ENCODE assay signal across 8 cellular contexts in the genomic region with DNA sequence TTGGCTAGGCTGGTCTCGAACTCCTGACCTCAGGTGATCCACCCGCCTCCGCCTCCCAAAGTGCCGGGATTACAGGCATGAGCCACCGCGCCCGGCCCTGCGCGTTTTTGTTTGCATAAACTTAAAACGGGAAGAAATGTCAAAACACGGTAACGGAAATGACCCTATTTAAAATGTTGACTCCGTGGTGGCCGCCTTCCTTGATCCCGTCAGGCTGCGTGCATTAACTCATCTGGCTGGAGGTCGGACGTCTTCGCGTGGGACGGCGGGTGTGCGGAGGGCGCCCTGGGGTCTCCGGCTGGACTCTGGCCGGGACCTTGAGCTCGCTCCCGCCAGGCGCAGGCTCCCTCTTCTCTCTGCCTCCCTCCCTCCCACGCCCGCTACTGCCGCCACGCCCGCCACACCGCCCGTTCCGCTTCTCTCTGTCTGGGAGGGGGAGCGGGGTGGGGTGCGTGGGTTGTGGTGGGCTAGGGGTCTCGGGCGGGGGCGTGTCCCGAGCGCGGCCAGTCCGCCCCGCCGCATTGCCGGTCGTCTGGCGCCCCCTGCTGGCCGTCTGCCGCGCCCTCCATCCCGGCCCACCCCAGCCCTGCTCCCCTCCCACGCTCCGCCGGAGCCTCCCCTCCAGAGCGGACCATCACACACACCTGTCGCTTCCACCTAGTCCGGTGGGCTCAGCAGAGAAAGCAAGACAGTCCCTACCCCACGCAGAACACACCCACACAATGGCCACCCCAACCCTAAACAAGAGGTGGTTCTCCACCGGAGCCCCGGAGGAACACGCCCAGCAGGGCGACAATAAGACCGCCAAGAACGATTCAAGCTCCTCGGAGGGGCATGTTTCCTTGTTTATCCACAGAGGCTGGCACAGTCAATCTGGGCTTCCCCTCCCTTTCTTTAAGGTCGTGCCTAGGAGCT. TPM values are rescaled to one million over a fixed set of nuclear protein-coding genes. Genes with fewer than 3 reads are reported as not detected.
DNase-seq lines count a peak whose midpoint lies in the region; FAIRE-seq and TF ChIP-seq lines count a peak whose summit lies in the region.

No MANE protein-coding gene starts in this region.

- no peak for FAIRE-seq in D721Med (lab: Jason Lieb, UNC)

- peaks cover 6% of the 10 kb centered on the region for H3K4me1 ChIP-seq in mucosa of stomach (ENCODE audit: control insufficient read depth, insufficient read depth, low read length)

- peak overlapping the region; percentile 48 for H3K4me3 ChIP-seq in HFF-Myc (replicated peaks; ENCODE audit: low read depth, low read length)
- H3K4me3 ChIP-seq in epithelial cell of proximal tubule (ENCODE audit: low read depth, low read length): peak overlapping the region; percentile 57
- H3K4me3 ChIP-seq in mucosa of stomach (ENCODE audit: low read length): peak overlapping the region; percentile 46

- H3K27me3 ChIP-seq in mucosa of stomach (ENCODE audit: control insufficient read depth, insufficient read depth, low read length): peaks cover 4% of the 10 kb centered on the region

- H3K36me3 ChIP-seq in mucosa of stomach (ENCODE audit: control insufficient read depth, insufficient read depth, low read length): no peaks in the 10 kb centered on the region

- H3K9me3 ChIP-seq in mucosa of stomach (ENCODE audit: control insufficient read depth, low read length): no peaks in the 10 kb centered on the region

- TF ChIP-seq CTCF in D721Med (IDR thresholded peaks at IDR 0.05; ENCODE audit: insufficient read depth, missing control alignments) (peak; percentile 35), HFF-Myc (IDR thresholded peaks at IDR 0.05; ENCODE audit: low read depth, low read length, missing control alignments) (peak; percentile 72), epithelial cell of proximal tubule (conservative IDR thresholded peaks at IDR 0.05; ENCODE audit: low read depth, low read length) (peak; percentile 62)

- DNase-seq in D721Med (ENCODE audit: insufficient read length, low spot score): peak; percentile 90
- no peak for DNase-seq in HFF-Myc (ENCODE audit: extremely low read depth, low read depth)
- peak; percentile 19 for DNase-seq in NCI-H774 (lab: John Stamatoyannopoulos, UW)
- peak; percentile 98 for DNase-seq in activated CD8-positive, alpha-beta memory T cell treated with anti-CD3 and anti-CD28 coated beads, Interleukin-2, amount 50 U/mL, for 48 hours
- DNase-seq in epithelial cell of proximal tubule (ENCODE audit: low read depth): no peak
- DNase-seq in stimulated activated CD8-positive, alpha-beta memory T cell treated with anti-CD3 and anti-CD28 coated beads, Interleukin-4, amount 100 ng/mL, for 4 hours (ENCODE audit: low read depth in 2 of 2, low spot score in 1 of 2): peak; percentile 60 to 61
- DNase-seq in NCI-H1694 treated with DMSO at 0.1 percent for 48 hours (lab: John Stamatoyannopoulos, UW): no peak

- H3K9ac ChIP-seq in mucosa of stomach (ENCODE audit: low read length): no peak overlapping the region

RNA-seq across cellular contexts. Expression of gene CCDC42, which starts 1.2 kb away (rescaled TPM):
- total RNA-seq in epithelial cell of proximal tubule: not detected in 2 replicates

RNA-seq across cellular contexts. Expression of gene SPDYE4, which starts 12.5 kb away (rescaled TPM):
- not detected in 2 replicates for total RNA-seq in epithelial cell of proximal tubule

RNA-seq across cellular contexts. Expression of gene MFSD6L, which starts 53.3 kb away (rescaled TPM):
- total RNA-seq in epithelial cell of proximal tubule: 0.43 TPM in 1 of 2 replicates, not detected in the other

Comparison
In these comparisons a context has a peak if more than half of its experiments do, and no peak if none do; other contexts are left out.
1. DNase-seq: peak in D721Med (single experiment), NCI-H774 (single experiment), activated CD8-positive, alpha-beta memory T cell treated with anti-CD3 and anti-CD28 coated beads, Interleukin-2, amount 50 U/mL, for 48 hours (single experiment) and stimulated activated CD8-positive, alpha-beta memory T cell treated with anti-CD3 and anti-CD28 coated beads, Interleukin-4, amount 100 ng/mL, for 4 hours (2 of 2); none in HFF-Myc (single experiment), epithelial cell of proximal tubule (single experiment) and NCI-H1694 treated with DMSO at 0.1 percent for 48 hours (single experiment).
2. Peak in every context shown above with its lines, with median percentiles within 50 percentile points of each other: CTCF ChIP-seq and H3K4me3 ChIP-seq.